Comparison of ENCODE assay signal across 13 cellular contexts in genomic region chr12:68771223-68771925, GRCh38.
"Had no signal": no experiment of that assay in that cellular context is flagged by ENCODE, and none has a peak within 500 bp of the region (broad histone marks: within the 10 kb centered on the region; RNA-seq: fewer than 3 reads in every experiment).

No MANE protein-coding gene starts in this region.

- DNase-seq: activated CD4-positive, alpha-beta memory T cell treated with anti-CD3 and anti-CD28 coated beads for 36 hours; activated CD8-positive, alpha-beta memory T cell treated with anti-CD3 and anti-CD28 coated beads, Interleukin-2, amount 50 U/mL, for 4 hours; activated naive CD4-positive, alpha-beta T cell treated with Interleukin-2 at 50 U/mL for 16 hours; activated naive CD8-positive, alpha-beta T cell treated with anti-CD3 and anti-CD28 coated beads, Interleukin-2, amount 50 U/mL, for 24 hours; effector CD4-positive, alpha-beta T cell; kidney; left ventricle myocardium inferior; mesendoderm; sigmoid colon; stimulated activated CD4-positive, alpha-beta T cell treated with anti-CD3 and anti-CD28 coated beads, Interleukin-12 subunit alpha, Interleukin-12 subunit beta, amount 100 ng/mL, for 4 hours; stimulated activated CD4-positive, alpha-beta T cell treated with anti-CD3 and anti-CD28 coated beads, Interleukin-2, amount 100 ng/mL, for 48 hours had no signal

- H3K9me3 ChIP-seq: left ventricle myocardium inferior, sigmoid colon had no signal

- H3K4me2 ChIP-seq: hepatocyte had no signal

- H3K79me2 ChIP-seq: hepatocyte had no signal

- H2AFZ ChIP-seq: hepatocyte had no signal

- FAIRE-seq: kidney had no signal

- H3K4me3 ChIP-seq: cardiac muscle cell, hepatocyte, left ventricle myocardium inferior, sigmoid colon had no signal

- H3K4me1 ChIP-seq: left ventricle myocardium inferior, sigmoid colon had no signal

- H3K27ac ChIP-seq: cardiac muscle cell, hepatocyte, left ventricle myocardium inferior, sigmoid colon had no signal

- H3K27me3 ChIP-seq: cardiac muscle cell, hepatocyte, sigmoid colon had no signal

- ATAC-seq: activated naive CD8-positive, alpha-beta T cell treated with anti-CD3 and anti-CD28 coated beads, Interleukin-2, amount 50 U/mL, for 24 hours had no signal
